In genomic region chr10:110858297-110858934, GRCh38 we compare ENCODE assay signal across 10 cellular contexts. TPM values are rescaled to one million over a fixed set of nuclear protein-coding genes. Genes with fewer than 3 reads are reported as not detected.
DNase-seq lines count a peak whose midpoint lies in the region; ATAC-seq and TF ChIP-seq lines count a peak whose summit lies in the region.
"Had no signal": no experiment of that assay in that cellular context is flagged by ENCODE, and none has a peak within 500 bp of the region (broad histone marks: within the 10 kb centered on the region; RNA-seq: fewer than 3 reads in every experiment).

No MANE protein-coding gene starts in this region.

- H3K4me1 ChIP-seq in SJCRH30: peaks cover 24% of the 10 kb centered on the region
- peaks cover 12 to 57% (median 50%) of the 10 kb centered on the region in 5 donors for H3K4me1 ChIP-seq in subcutaneous abdominal adipose tissue (ENCODE audit: control insufficient read depth in 5 of 5, insufficient read depth in 5 of 5, low read length in 5 of 5)

- peak overlapping the region in 1 of 5 donors; percentile 7 for H3K9ac ChIP-seq in subcutaneous abdominal adipose tissue (ENCODE audit: low read length in 5 of 5)

- CTCF ChIA-PET in activated CD8-positive, alpha-beta memory T cell treated with anti-CD3 and anti-CD28 coated beads, Interleukin-2, amount 10 ng/mL, durations not matched to agents 7 days and 5 days (lab: Charles Lee): interaction anchor here (0.7 to 2.1 kb wide), 11 partner anchors 10 to 84 kb away, joined by 3 to 8 read pairs (median 4); partner anchors contain the start of gene PDCD4

- H3K27ac ChIP-seq in SJCRH30 (peak overlapping the region; percentile 58), subcutaneous abdominal adipose tissue (ENCODE audit: low read depth, low read length) (peak overlapping the region; percentile 73), coronary artery (peak overlapping the region in 1 of 2 donors; percentile 83)

- ATAC-seq in activated CD8-positive, alpha-beta memory T cell treated with anti-CD3 and anti-CD28 coated beads, Interleukin-2, amount 10 ng/mL, durations not matched to agents 7 days and 5 days: no peak
- no peak for ATAC-seq in HG03378 (IDR thresholded peaks at IDR 0.05; ENCODE audit: unreplicated experiment)

- peaks cover 11% of the 10 kb centered on the region for H3K36me3 Mint-ChIP-seq in activated CD8-positive, alpha-beta memory T cell treated with anti-CD3 and anti-CD28 coated beads, Interleukin-2, amount 10 ng/mL, durations not matched to agents 7 days and 5 days

- no peak for TF ChIP-seq CTCF in coronary artery (IDR thresholded peaks at IDR 0.05)

- H3K27me3 Mint-ChIP-seq in activated CD8-positive, alpha-beta memory T cell treated with anti-CD3 and anti-CD28 coated beads, Interleukin-2, amount 10 ng/mL, durations not matched to agents 7 days and 5 days: no peaks in the 10 kb centered on the region

- H3K27me3 ChIP-seq in SJCRH30: no peaks in the 10 kb centered on the region
- no peaks in the 10 kb centered on the region for H3K27me3 ChIP-seq in subcutaneous abdominal adipose tissue (ENCODE audit: control insufficient read depth in 5 of 5, insufficient read depth in 4 of 5, low read length in 5 of 5)

- no peaks in the 10 kb centered on the region for H3K9me3 Mint-ChIP-seq in activated CD8-positive, alpha-beta memory T cell treated with anti-CD3 and anti-CD28 coated beads, Interleukin-2, amount 10 ng/mL, durations not matched to agents 7 days and 5 days (ENCODE audit: low read depth)

- H3K4me1 Mint-ChIP-seq in activated CD8-positive, alpha-beta memory T cell treated with anti-CD3 and anti-CD28 coated beads, Interleukin-2, amount 10 ng/mL, durations not matched to agents 7 days and 5 days: peaks cover 65% of the 10 kb centered on the region

- H3K4me3 ChIP-seq in SJCRH30 (no peak overlapping the region), subcutaneous abdominal adipose tissue (ENCODE audit: low read depth in 1 of 5, low read length in 5 of 5) (no peak overlapping the region), coronary artery (no peak overlapping the region)

- DNase-seq in activated CD8-positive, alpha-beta memory T cell treated with anti-CD3 and anti-CD28 coated beads, Interleukin-2, amount 10 ng/mL, durations not matched to agents 7 days and 5 days: no peak
- DNase-seq in activated CD8-positive, alpha-beta memory T cell treated with anti-CD3 and anti-CD28 coated beads, Interleukin-2, amount 50 U/mL, for 48 hours: no peak
- DNase-seq in SJCRH30: no peak
- DNase-seq in erythroblast (lab: John Stamatoyannopoulos, UW): peak; percentile 78 to 94
- DNase-seq in foreskin melanocyte: no peak
- no peak for DNase-seq in coronary artery (ENCODE audit: low spot score)
- DNase-seq: cerebellar nuclear complex, NCI-H2227 treated with DMSO at 0.1 percent for 48 hours had no signal

- H3K9me3 ChIP-seq in SJCRH30 (replicated peaks) (no peaks in the 10 kb centered on the region; the same call in 1 of the 2 replicates), subcutaneous abdominal adipose tissue (ENCODE audit: control insufficient read depth in 5 of 5, low read length in 5 of 5) (no peaks in the 10 kb centered on the region)

- H3K27ac Mint-ChIP-seq in activated CD8-positive, alpha-beta memory T cell treated with anti-CD3 and anti-CD28 coated beads, Interleukin-2, amount 10 ng/mL, durations not matched to agents 7 days and 5 days: peak overlapping the region; percentile 38

- TF ChIP-seq POLR2A in erythroblast (IDR thresholded peaks at IDR 0.05; ENCODE audit: low read length): peak; percentile 47

- no peak overlapping the region for H3K4me3 Mint-ChIP-seq in activated CD8-positive, alpha-beta memory T cell treated with anti-CD3 and anti-CD28 coated beads, Interleukin-2, amount 10 ng/mL, durations not matched to agents 7 days and 5 days

- H3K36me3 ChIP-seq in SJCRH30: no peaks in the 10 kb centered on the region
- no peaks in the 10 kb centered on the region for H3K36me3 ChIP-seq in subcutaneous abdominal adipose tissue (ENCODE audit: control insufficient read depth in 5 of 5, insufficient read depth in 5 of 5, low read length in 5 of 5)

RNA-seq across cellular contexts. Expression of gene PDCD4, which starts 13.3 kb away (rescaled TPM):
- 100 to 1,000 TPM in 1 of 2 experiments, 10 to 100 TPM in 1; 74.0 to 115 TPM for total RNA-seq in activated CD8-positive, alpha-beta memory T cell treated with anti-CD3 and anti-CD28 coated beads, Interleukin-2, amount 10 ng/mL, durations not matched to agents 7 days and 5 days
- 55.0 and 60.9 TPM in 2 replicates for total RNA-seq in SJCRH30 (2014; rRNA removed; shearing (Covaris generic))

Comparison
In these comparisons a context has a peak if more than half of its experiments do, and no peak if none do; other contexts are left out.
1. DNase-seq: peak in erythroblast (2 of 2); none in activated CD8-positive, alpha-beta memory T cell treated with anti-CD3 and anti-CD28 coated beads, Interleukin-2, amount 10 ng/mL, durations not matched to agents 7 days and 5 days (single experiment), activated CD8-positive, alpha-beta memory T cell treated with anti-CD3 and anti-CD28 coated beads, Interleukin-2, amount 50 U/mL, for 48 hours (single experiment), SJCRH30 (0 of 2), foreskin melanocyte (single experiment) and coronary artery (single experiment).